Comparison of ENCODE assay signal across 23 cellular contexts in genomic region chr3:76970006-76970680, GRCh38.
DNase-seq lines count a peak whose midpoint lies in the region; TF ChIP-seq lines count a peak whose summit lies in the region.
"Had no signal": no experiment of that assay in that cellular context is flagged by ENCODE, and none has a peak within 500 bp of the region (broad histone marks: within the 10 kb centered on the region; RNA-seq: fewer than 3 reads in every experiment).

No MANE protein-coding gene starts in this region.

- CTCF ChIA-PET in PC-9 (lab: Charles Lee) = no interaction called here

- H2BK15ac ChIP-seq in mesendoderm (replicated peaks; ENCODE audit: low read depth) = no peak overlapping the region

- no peaks in the 10 kb centered on the region for H3K79me1 ChIP-seq in mesendoderm (ENCODE audit: low read length)

- H2BK5ac ChIP-seq in mesendoderm (ENCODE audit: low read length) = no peak overlapping the region

- WGBS in ectodermal cell, 2 experiments = 84 to 85% methylated on average over 4 to 5 of the region's 5 CpGs
- WGBS in mesendoderm (ENCODE audit: extremely low coverage, insufficient coverage, low lambda C conversion rate) = no CpG with 5 or more reads among the region's 5 CpGs

- H3F3A ChIP-seq in PC-9 (ENCODE audit: insufficient read depth, low read depth) = no peaks in the 10 kb centered on the region

- no peak overlapping the region for H2BK120ac ChIP-seq in mesendoderm (ENCODE audit: low read depth, low read length)

- H3K4me2 ChIP-seq in mesendoderm (ENCODE audit: low read length) (no peak overlapping the region), PC-9 (no peak overlapping the region)
- H3K4me2 ChIP-seq: A549; BLaER1 treated with 17β-estradiol and CSF1 and Interleukin-3, amounts not matched to agents 10 nM and 100 nM had no signal

- H4K5ac ChIP-seq in mesendoderm (ENCODE audit: low read length) = no peak overlapping the region

- H2AFZ ChIP-seq in PC-9 = no peak overlapping the region

- no peak overlapping the region for H3K18ac ChIP-seq in mesendoderm (ENCODE audit: low read length)

- peak overlapping the region; percentile 21 for H3K27ac ChIP-seq in SJCRH30
- H3K27ac ChIP-seq in ectodermal cell (ENCODE audit: insufficient read depth, low read depth, low read length, poor library complexity, severe bottlenecking) = peak overlapping the region; percentile 33
- no peak overlapping the region for H3K27ac ChIP-seq in mesendoderm (ENCODE audit: low read depth, low read length)
- H3K27ac ChIP-seq in PC-9 = no peak overlapping the region
- H3K27ac ChIP-seq: A549; BLaER1 treated with 17β-estradiol and CSF1 and Interleukin-3, amounts not matched to agents 10 nM and 100 nM; RWPE1; SK-N-MC had no signal

- no peak overlapping the region for H3K56ac ChIP-seq in mesendoderm (ENCODE audit: low read length)

- no peak for TF ChIP-seq CTCF in PC-9 (conservative IDR thresholded peaks at IDR 0.05)

- H3K9me3 ChIP-seq in SJCRH30 (replicated peaks) (no peaks in the 10 kb centered on the region), ectodermal cell (ENCODE audit: control insufficient read depth, low read length) (no peaks in the 10 kb centered on the region), PC-9 (ENCODE audit: insufficient read depth, low read depth) (no peaks in the 10 kb centered on the region)
- H3K9me3 ChIP-seq: A549; BLaER1 treated with 17β-estradiol and CSF1 and Interleukin-3, amounts not matched to agents 10 nM and 100 nM had no signal

- H3K4me1 ChIP-seq in SJCRH30 (peaks cover 3% of the 10 kb centered on the region; the same call in 1 of the 2 replicates), ectodermal cell (ENCODE audit: control insufficient read depth, insufficient read depth, low read length) (peaks cover 3% of the 10 kb centered on the region), mesendoderm (ENCODE audit: control insufficient read depth, low read depth, low read length) (no peaks in the 10 kb centered on the region), PC-9 (replicated peaks; ENCODE audit: insufficient read depth) (no peaks in the 10 kb centered on the region)
- H3K4me1 ChIP-seq: A549; BLaER1 treated with 17β-estradiol and CSF1 and Interleukin-3, amounts not matched to agents 10 nM and 100 nM had no signal

- no peak overlapping the region for H4K8ac ChIP-seq in mesendoderm (ENCODE audit: low read depth, low read length)

- DNase-seq in SJCRH30 (peak; percentile 49 to 71), mesendoderm (peak; percentile 45), non-pigmented ciliary epithelial cell (ENCODE audit: low read depth) (peak; percentile 4), OCI-M1 (lab: John Stamatoyannopoulos, UW) (no peak), ecto neural progenitor cell (ENCODE audit: low spot score) (no peak), PC-9 (no peak), kidney tubule cell (ENCODE audit: low spot score) (no peak)
- DNase-seq: AML-193; CD4-positive, alpha-beta T cell; DMS53; HCEC 1CT; KBM-7; MV-4-11; NCI-H1105 treated with DMSO at 0.1 percent for 48 hours; NCI-H146; NCI-H1930; NCI-H526 treated with DMSO at 0.1 percent for 48 hours; SHP77 had no signal

- no TSS peak for BruUV-seq in PC-9 (replicated peaks; lab: Mats Ljungman, UMichigan)

- intact Hi-C loops in PC-9 (cut with micrococcal nuclease; ENCODE audit: unreplicated experiment) = no loop called here

- H2AK5ac ChIP-seq in mesendoderm (ENCODE audit: low read length) = no peak overlapping the region

- H3K79me2 ChIP-seq in mesendoderm (ENCODE audit: control insufficient read depth, insufficient read depth, low read length) (no peaks in the 10 kb centered on the region), PC-9 (ENCODE audit: low read depth) (no peaks in the 10 kb centered on the region)

- H3K23ac ChIP-seq in mesendoderm (ENCODE audit: low read length) = no peak overlapping the region

- H4K20me1 ChIP-seq in PC-9 (ENCODE audit: insufficient read depth) = no peaks in the 10 kb centered on the region
- H4K20me1 ChIP-seq: BLaER1 treated with 17β-estradiol and CSF1 and Interleukin-3, amounts not matched to agents 10 nM and 100 nM had no signal

- POLR2A ChIA-PET in PC-9 (lab: Charles Lee; ENCODE audit: unreplicated experiment) = no interaction called here

- H3K4me3 ChIP-seq in SJCRH30 (peak overlapping the region; percentile 1), ectodermal cell (ENCODE audit: insufficient read depth, low read depth, low read length) (no peak overlapping the region), mesendoderm (ENCODE audit: low read length) (no peak overlapping the region), PC-9 (no peak overlapping the region)
- H3K4me3 ChIP-seq: A549; BLaER1 treated with 17β-estradiol and CSF1 and Interleukin-3, amounts not matched to agents 10 nM and 100 nM; SK-N-MC had no signal

- no peaks in the 10 kb centered on the region for H3K36me3 ChIP-seq in SJCRH30
- H3K36me3 ChIP-seq in ectodermal cell (ENCODE audit: control insufficient read depth, insufficient read depth, low read length) = no peaks in the 10 kb centered on the region
- no peaks in the 10 kb centered on the region for H3K36me3 ChIP-seq in mesendoderm (ENCODE audit: control insufficient read depth, insufficient read depth, low read length)
- no peaks in the 10 kb centered on the region for H3K36me3 ChIP-seq in PC-9 (ENCODE audit: low read depth)
- H3K36me3 ChIP-seq: BLaER1 treated with 17β-estradiol and CSF1 and Interleukin-3, amounts not matched to agents 10 nM and 100 nM had no signal

- no peaks in the 10 kb centered on the region for H3K9me2 ChIP-seq in PC-9 (ENCODE audit: insufficient read depth)

- no peak overlapping the region for H3K9ac ChIP-seq in mesendoderm (ENCODE audit: low read length)
- H3K9ac ChIP-seq: BLaER1 treated with 17β-estradiol and CSF1 and Interleukin-3, amounts not matched to agents 10 nM and 100 nM had no signal

- H3K4ac ChIP-seq in mesendoderm (ENCODE audit: low read depth, low read length) = no peak overlapping the region

- H3K27me3 ChIP-seq in SJCRH30 (no peaks in the 10 kb centered on the region), ectodermal cell (ENCODE audit: control insufficient read depth, insufficient read depth, low read length, poor library complexity, severe bottlenecking) (no peaks in the 10 kb centered on the region), mesendoderm (ENCODE audit: insufficient read depth, low read length, poor library complexity) (no peaks in the 10 kb centered on the region), PC-9 (ENCODE audit: insufficient read depth, low read depth) (no peaks in the 10 kb centered on the region)
- H3K27me3 ChIP-seq: BLaER1 treated with 17β-estradiol and CSF1 and Interleukin-3, amounts not matched to agents 10 nM and 100 nM had no signal

Comparison
In these comparisons a context has a peak if more than half of its experiments do, and no peak if none do; other contexts are left out.
1. DNase-seq: peak in SJCRH30 (2 of 2), mesendoderm (single experiment) and non-pigmented ciliary epithelial cell (single experiment); none in OCI-M1 (single experiment), ecto neural progenitor cell (single experiment), PC-9 (0 of 2) and kidney tubule cell (single experiment).
2. H3K27ac ChIP-seq: peak in SJCRH30 (single experiment) and ectodermal cell (single experiment); none in mesendoderm (single experiment) and PC-9 (single experiment).